In genomic region chr17:68231131-68231530, GRCh38 we compare ENCODE assay signal across 7 cellular contexts. TPM values are rescaled to one million over a fixed set of nuclear protein-coding genes. Genes with fewer than 3 reads are reported as not detected.
DNase-seq lines count a peak whose midpoint lies in the region; ATAC-seq and TF ChIP-seq lines count a peak whose summit lies in the region.
"Not testable (repeated sequence)": the region's sequence is repeated elsewhere in the genome, so short reads cannot be mapped to it uniquely, and the experiment has no call there.

No MANE protein-coding gene starts in this region.

- H3K4me3 Mint-ChIP-seq in CD4-positive, CD25-positive, alpha-beta regulatory T cell; activated CD8-positive, alpha-beta T cell treated with anti-CD3 and anti-CD28 coated beads for 36 hours; memory B cell; stimulated activated memory B cell treated with anti-CD40 and anti-IgM and Interleukin-4, amounts not matched to agents 10 μg/mL and 1 μg/mL and 100 μg/mL, for 72 hours: not testable (repeated sequence)

- not testable (repeated sequence) for H3K9me3 ChIP-seq in CD4-positive, CD25-positive, alpha-beta regulatory T cell (ENCODE audit: control insufficient read depth in 2 of 2, low read length in 2 of 2); HCT116 (ENCODE audit: control insufficient read depth in 1 of 2, insufficient read depth in 1 of 2, low read depth in 1 of 2, low read length in 2 of 2); PC-3 (ENCODE audit: low read length); esophagus muscularis mucosa

- H3K36me3 ChIP-seq in CD4-positive, CD25-positive, alpha-beta regulatory T cell (ENCODE audit: control insufficient read depth, insufficient read depth, low read length); HCT116 (ENCODE audit: control insufficient read depth in 1 of 2, insufficient read depth in 2 of 2, low read length in 2 of 2); PC-3 (ENCODE audit: low read depth, low read length); esophagus muscularis mucosa: not testable (repeated sequence)

- H3K9ac ChIP-seq in HCT116 (ENCODE audit: low read length); PC-3 (ENCODE audit: low read length): not testable (repeated sequence)

- TF ChIP-seq POLR2A in HCT116 (IDR thresholded peaks at IDR 0.05; ENCODE audit: borderline replicate concordance, extremely low read depth, insufficient read depth, insufficient read length); esophagus muscularis mucosa (IDR thresholded peaks at IDR 0.05; ENCODE audit: low read depth): not testable (repeated sequence)

- not testable (repeated sequence) for H3F3A ChIP-seq in PC-3 (ENCODE audit: low read length, unreplicated experiment)

- H3K27ac Mint-ChIP-seq in CD4-positive, CD25-positive, alpha-beta regulatory T cell: peak overlapping the region in 2 of 3 donors; percentile 32 to 46
- H3K27ac Mint-ChIP-seq in activated CD8-positive, alpha-beta T cell treated with anti-CD3 and anti-CD28 coated beads for 36 hours: peak overlapping the region; percentile 46
- H3K27ac Mint-ChIP-seq in memory B cell: peak overlapping the region; percentile 62
- peak overlapping the region; percentile 74 for H3K27ac Mint-ChIP-seq in stimulated activated memory B cell treated with anti-CD40 and anti-IgM and Interleukin-4, amounts not matched to agents 10 μg/mL and 1 μg/mL and 100 μg/mL, for 72 hours

- TF ChIP-seq CTCF in HCT116 (IDR thresholded peaks at IDR 0.05 in 2 of 3, conservative IDR thresholded peaks at IDR 0.05 in 1 of 3; ENCODE audit: borderline replicate concordance in 1 of 3, insufficient read depth in 1 of 3, low read depth in 2 of 3, low read length in 2 of 3); PC-3 (conservative IDR thresholded peaks at IDR 0.05; ENCODE audit: low read depth, low read length); activated CD8-positive, alpha-beta T cell treated with anti-CD3 and anti-CD28 coated beads for 36 hours (IDR thresholded peaks at IDR 0.05); esophagus muscularis mucosa (IDR thresholded peaks at IDR 0.05): not testable (repeated sequence)

- peaks cover 0 to 29% (median 14%) of the 10 kb centered on the region in 4 donors for H3K4me1 Mint-ChIP-seq in CD4-positive, CD25-positive, alpha-beta regulatory T cell
- peaks cover 34% of the 10 kb centered on the region for H3K4me1 Mint-ChIP-seq in activated CD8-positive, alpha-beta T cell treated with anti-CD3 and anti-CD28 coated beads for 36 hours (ENCODE audit: low read depth)
- peaks cover 15% of the 10 kb centered on the region for H3K4me1 Mint-ChIP-seq in memory B cell
- H3K4me1 Mint-ChIP-seq in stimulated activated memory B cell treated with anti-CD40 and anti-IgM and Interleukin-4, amounts not matched to agents 10 μg/mL and 1 μg/mL and 100 μg/mL, for 72 hours: peaks cover 59% of the 10 kb centered on the region

- H3K36me3 Mint-ChIP-seq in CD4-positive, CD25-positive, alpha-beta regulatory T cell: peaks cover 12% of the 10 kb centered on the region
- not testable (repeated sequence) for H3K36me3 Mint-ChIP-seq in activated CD8-positive, alpha-beta T cell treated with anti-CD3 and anti-CD28 coated beads for 36 hours (ENCODE audit: low read depth)
- H3K36me3 Mint-ChIP-seq in memory B cell: peaks cover 14% of the 10 kb centered on the region
- peaks cover 31% of the 10 kb centered on the region for H3K36me3 Mint-ChIP-seq in stimulated activated memory B cell treated with anti-CD40 and anti-IgM and Interleukin-4, amounts not matched to agents 10 μg/mL and 1 μg/mL and 100 μg/mL, for 72 hours

- not testable (repeated sequence) for H3K27me3 ChIP-seq in CD4-positive, CD25-positive, alpha-beta regulatory T cell (ENCODE audit: control insufficient read depth, insufficient read depth, low read length); HCT116 (ENCODE audit: insufficient read depth, low read length); PC-3 (ENCODE audit: low read length); esophagus muscularis mucosa

- RAD21 ChIA-PET in HCT116 (lab: Charles Lee; ENCODE audit: low non-redundant PET in 1 of 2, low total read pairs in 2 of 2, uncharacterized antibody in 2 of 2, unreplicated experiment in 2 of 2): not testable (repeated sequence)

- H3K79me2 ChIP-seq in HCT116 (ENCODE audit: insufficient read depth, low read length); PC-3 (ENCODE audit: low read length): not testable (repeated sequence)

- H3K4me2 ChIP-seq in HCT116 (ENCODE audit: low read length): peak overlapping the region; percentile 1; the same call in 1 of the 2 replicates
- H3K4me2 ChIP-seq in PC-3 (ENCODE audit: low read length): not testable (repeated sequence)

- not testable (repeated sequence) for H2AFZ ChIP-seq in HCT116 (ENCODE audit: low read depth, low read length, poor library complexity, severe bottlenecking); PC-3 (ENCODE audit: low read length)

- not testable (repeated sequence) for H3K4me3 ChIP-seq in CD4-positive, CD25-positive, alpha-beta regulatory T cell (ENCODE audit: low read depth, low read length); HCT116 (replicated peaks in 1 of 2; ENCODE audit: low read depth in 1 of 2, low read length in 2 of 2); PC-3 (ENCODE audit: low read length); esophagus muscularis mucosa

- POLR2A ChIA-PET in HCT116 (lab: Charles Lee); PC-3 (lab: Charles Lee; ENCODE audit: unreplicated experiment); activated CD8-positive, alpha-beta T cell treated with anti-CD3 and anti-CD28 coated beads for 36 hours (lab: Charles Lee): not testable (repeated sequence)

- CTCF ChIA-PET in HCT116 (lab: Charles Lee); PC-3 (lab: Charles Lee); activated CD8-positive, alpha-beta T cell treated with anti-CD3 and anti-CD28 coated beads for 36 hours (lab: Charles Lee): not testable (repeated sequence)

- H3K27ac ChIP-seq in CD4-positive, CD25-positive, alpha-beta regulatory T cell (ENCODE audit: insufficient read depth, low read length, poor library complexity, severe bottlenecking); HCT116 (ENCODE audit: low read depth, low read length); PC-3 (ENCODE audit: low read length); esophagus muscularis mucosa (replicated peaks in 1 of 4): not testable (repeated sequence)

- not testable (repeated sequence) for H3K27me3 Mint-ChIP-seq in CD4-positive, CD25-positive, alpha-beta regulatory T cell; activated CD8-positive, alpha-beta T cell treated with anti-CD3 and anti-CD28 coated beads for 36 hours; memory B cell; stimulated activated memory B cell treated with anti-CD40 and anti-IgM and Interleukin-4, amounts not matched to agents 10 μg/mL and 1 μg/mL and 100 μg/mL, for 72 hours

- not testable (repeated sequence) for BruUV-seq in HCT116 (replicated peaks; lab: Mats Ljungman, UMichigan); PC-3 (replicated peaks; lab: Mats Ljungman, UMichigan)

- not testable (repeated sequence) for H3K4me1 ChIP-seq in CD4-positive, CD25-positive, alpha-beta regulatory T cell (ENCODE audit: control insufficient read depth, insufficient read depth, low read length, poor library complexity, severe bottlenecking); esophagus muscularis mucosa
- H3K4me1 ChIP-seq in HCT116 (ENCODE audit: control insufficient read depth in 1 of 2, insufficient read depth in 2 of 2, low read length in 2 of 2): peaks cover 8 to 51% of the 10 kb centered on the region in 2 experiments; a peak in 3 of 4 replicates
- peaks cover 28% of the 10 kb centered on the region for H3K4me1 ChIP-seq in PC-3 (ENCODE audit: insufficient read depth, low read length)

- not testable (repeated sequence) for ATAC-seq in CD4-positive, CD25-positive, alpha-beta regulatory T cell (ENCODE audit: low read depth in 2 of 2); HCT116; PC-3; activated CD8-positive, alpha-beta T cell treated with anti-CD3 and anti-CD28 coated beads for 36 hours; memory B cell (ENCODE audit: low read depth); stimulated activated memory B cell treated with anti-CD40 and anti-IgM and Interleukin-4, amounts not matched to agents 10 μg/mL and 1 μg/mL and 100 μg/mL, for 72 hours

- 96% methylated on average over 4 of the region's 4 CpGs for WGBS in esophagus muscularis mucosa

- intact Hi-C loops in HCT116 (cut with micrococcal nuclease); PC-3 (cut with micrococcal nuclease); activated CD8-positive, alpha-beta T cell treated with anti-CD3 and anti-CD28 coated beads for 36 hours (cut with micrococcal nuclease); esophagus muscularis mucosa (cut with DNase I): not testable (repeated sequence)

- not testable (repeated sequence) for H3K9me2 ChIP-seq in HCT116 (ENCODE audit: insufficient read depth); PC-3 (replicated peaks; ENCODE audit: low read length)

- DNase-seq in CD4-positive, CD25-positive, alpha-beta regulatory T cell; HCT116 (ENCODE audit: low read depth, low spot score); activated CD8-positive, alpha-beta T cell treated with anti-CD3 and anti-CD28 coated beads for 36 hours; memory B cell (ENCODE audit: low spot score in 2 of 2): not testable (repeated sequence)
- DNase-seq in PC-3 (peak; percentile 53), esophagus muscularis mucosa (ENCODE audit: extremely low spot score) (peak; percentile 62)

- H4K20me1 ChIP-seq in HCT116 (ENCODE audit: insufficient read depth); PC-3 (ENCODE audit: low read length): not testable (repeated sequence)

- TF ChIP-seq EP300 in esophagus muscularis mucosa (IDR thresholded peaks at IDR 0.05): not testable (repeated sequence)

- H3K9me3 Mint-ChIP-seq in CD4-positive, CD25-positive, alpha-beta regulatory T cell; activated CD8-positive, alpha-beta T cell treated with anti-CD3 and anti-CD28 coated beads for 36 hours; memory B cell; stimulated activated memory B cell treated with anti-CD40 and anti-IgM and Interleukin-4, amounts not matched to agents 10 μg/mL and 1 μg/mL and 100 μg/mL, for 72 hours: not testable (repeated sequence)

- not testable (repeated sequence) for TF ChIP-seq RAD21 in HCT116 (IDR thresholded peaks at IDR 0.05; ENCODE audit: low read depth)

RNA-seq across cellular contexts. Expression of gene AMZ2, which starts 16.7 kb away (rescaled TPM):
- total RNA-seq in CD4-positive, CD25-positive, alpha-beta regulatory T cell: 58.6 TPM
- 100 to 1,000 TPM; 102 to 116 (median 114) TPM for polyA plus RNA-seq in CD4-positive, CD25-positive, alpha-beta regulatory T cell
- total RNA-seq in HCT116 (2021; ENCODE audit: unreplicated experiment) (131 TPM), PC-3 (2014; rRNA removed) (81.1 and 88.5 TPM in 2 replicates), esophagus muscularis mucosa (10 to 100 TPM; 38.2 to 69.9 (median 60.1) TPM)
- 51.8 and 75.7 TPM in 2 replicates for polyA plus RNA-seq in HCT116 (2012)
- total RNA-seq in activated CD8-positive, alpha-beta T cell treated with anti-CD3 and anti-CD28 coated beads for 36 hours: 100 to 1,000 TPM; 132 to 141 TPM

RNA-seq across cellular contexts. Expression of gene SLC16A6, which starts 59.8 kb away (rescaled TPM):
- total RNA-seq in CD4-positive, CD25-positive, alpha-beta regulatory T cell: 11.5 TPM
- 1 to 10 TPM; 1.9 to 5.1 (median 3.0) TPM for polyA plus RNA-seq in CD4-positive, CD25-positive, alpha-beta regulatory T cell
- total RNA-seq in HCT116 (2021; ENCODE audit: unreplicated experiment) (4.8 TPM), PC-3 (2014; rRNA removed) (1.2 and 1.4 TPM in 2 replicates), esophagus muscularis mucosa (under 1 TPM in 3 of 4 donors, not detected in 1; 0.33 to 0.42 (median 0.34) TPM)
- polyA plus RNA-seq in HCT116 (2012): 1.1 and 1.3 TPM in 2 replicates
- 1 to 10 TPM; 2.3 to 2.8 TPM for total RNA-seq in activated CD8-positive, alpha-beta T cell treated with anti-CD3 and anti-CD28 coated beads for 36 hours
